8 cellular contexts compared by ENCODE assay signal in the genomic region with DNA sequence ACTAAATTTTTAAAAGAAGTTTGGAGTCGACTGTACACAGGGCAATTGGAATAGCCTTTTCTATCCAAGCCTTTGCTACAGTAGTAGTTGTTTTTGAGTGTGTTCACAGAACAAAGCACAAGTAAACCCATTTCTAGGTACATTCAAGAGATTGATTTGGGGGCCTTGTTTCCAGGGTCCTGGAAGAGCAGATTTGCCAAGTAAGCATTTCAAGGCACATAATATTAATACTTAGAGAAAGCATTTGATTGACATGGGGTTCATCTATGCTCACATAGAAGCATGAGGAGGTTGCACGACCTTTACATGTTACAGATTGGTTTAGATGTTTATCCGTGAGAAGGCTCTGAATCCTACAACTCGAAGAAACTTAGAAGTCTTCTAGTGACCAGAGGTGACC.
"Had no signal": no experiment of that assay in that cellular context is flagged by ENCODE, and none has a peak within 500 bp of the region (broad histone marks: within the 10 kb centered on the region; RNA-seq: fewer than 3 reads in every experiment).

No MANE protein-coding gene starts in this region.

- H3K4me3 ChIP-seq: GM12878 had no signal

- DNase-seq: GDM1, GF-D8 had no signal

- ATAC-seq: GM12878 had no signal

- FAIRE-seq: G401.6, GM12878, GM12891, GM12892, GM18507, GM19239 had no signal
